Comparison of ENCODE assay signal across 10 cellular contexts in genomic region chr2:203697763-203698162, GRCh38. TPM values are rescaled to one million over a fixed set of nuclear protein-coding genes. Genes with fewer than 3 reads are reported as not detected.
DNase-seq lines count a peak whose midpoint lies in the region; TF ChIP-seq lines count a peak whose summit lies in the region.
"Not testable (repeated sequence)": the region's sequence is repeated elsewhere in the genome, so short reads cannot be mapped to it uniquely, and the experiment has no call there.
"Had no signal": no experiment of that assay in that cellular context is flagged by ENCODE, and none has a peak within 500 bp of the region (broad histone marks: within the 10 kb centered on the region; RNA-seq: fewer than 3 reads in every experiment).

No MANE protein-coding gene starts in this region.

- H3K9me3 ChIP-seq in Caco-2; MM.1S (replicated peaks; ENCODE audit: insufficient read depth, low read length); OCI-LY7 (ENCODE audit: low read length); neural cell (ENCODE audit: low read length): not testable (repeated sequence)

- POLR2A ChIA-PET in Caco-2 (lab: Charles Lee) (interaction anchor here (0.6 kb wide), 1 partner anchor 9 kb away, joined by 3 read pairs; the partner anchor contains the start of gene CD28), OCI-LY7 (lab: Charles Lee) (interaction anchor here (0.7 kb wide), 1 partner anchor 102 kb away, joined by 3 read pairs; no protein-coding TSS in a partner anchor)

- not testable (repeated sequence) for H3K36me3 Mint-ChIP-seq in Caco-2 (ENCODE audit: insufficient read depth, unreplicated experiment); activated naive CD8-positive, alpha-beta T cell

- not testable (repeated sequence) for TF ChIP-seq EP300 in neural cell (conservative IDR thresholded peaks at IDR 0.05; ENCODE audit: poor library complexity, severe bottlenecking)

- H4K20me1 ChIP-seq in MM.1S (ENCODE audit: insufficient read depth, low read length); OCI-LY7 (ENCODE audit: insufficient read depth, low read length); neural cell (ENCODE audit: insufficient read depth): not testable (repeated sequence)

- not testable (repeated sequence) for DNase-seq in Caco-2; MM.1S; OCI-LY7 (ENCODE audit: low spot score)

- H3F3A ChIP-seq in MM.1S (ENCODE audit: insufficient read depth, low read length), result peaks cover 20% of the 10 kb centered on the region
- not testable (repeated sequence) for H3F3A ChIP-seq in neural cell (ENCODE audit: insufficient read depth, low read length, poor library complexity, severe bottlenecking)

- intact Hi-C loops in Caco-2 (cut with micrococcal nuclease; ENCODE audit: unreplicated experiment), result loop anchor here (2.0 to 5.0 kb wide), 3 partner anchors 35 to 117 kb away; no protein-coding TSS in a partner anchor
- intact Hi-C loops in OCI-LY7 (cut with micrococcal nuclease; ENCODE audit: unreplicated experiment), result not testable (repeated sequence)

- H3K4me2 ChIP-seq in MM.1S (ENCODE audit: low read depth, low read length) (peak overlapping the region; percentile 59; the same call in 1 of the 2 replicates), OCI-LY7 (ENCODE audit: low read length) (peak overlapping the region; percentile 19; the same call in 1 of the 2 replicates)
- not testable (repeated sequence) for H3K4me2 ChIP-seq in neural cell (ENCODE audit: low read length)

- not testable (repeated sequence) for H3K27me3 ChIP-seq in Caco-2 (replicated peaks; ENCODE audit: control insufficient read depth, insufficient read depth, low read length); MM.1S (replicated peaks; ENCODE audit: insufficient read depth, low read length); neural cell (ENCODE audit: insufficient read depth, low read depth, low read length)

- TF ChIP-seq CTCF in Caco-2 (IDR thresholded peaks at IDR 0.05; ENCODE audit: insufficient read depth in 1 of 2, low read depth in 1 of 2, low read length in 1 of 2, severe bottlenecking in 1 of 2, unreplicated experiment in 1 of 2); MM.1S (IDR thresholded peaks at IDR 0.05; ENCODE audit: low read length); OCI-LY7 (conservative IDR thresholded peaks at IDR 0.05; ENCODE audit: low read length); neural cell (IDR thresholded peaks at IDR 0.05; ENCODE audit: poor library complexity, severe bottlenecking): not testable (repeated sequence)

- peaks cover 34% of the 10 kb centered on the region for H3K4me1 Mint-ChIP-seq in Caco-2 (ENCODE audit: low read depth, unreplicated experiment)
- H3K4me1 Mint-ChIP-seq in activated naive CD8-positive, alpha-beta T cell (ENCODE audit: low read depth), result not testable (repeated sequence)

- H3K9me2 ChIP-seq in MM.1S (replicated peaks; ENCODE audit: insufficient read depth, low read length); OCI-LY7 (ENCODE audit: insufficient read depth, low read length); neural cell (ENCODE audit: insufficient read depth, low read length): not testable (repeated sequence)

- H3K27ac ChIP-seq in MM.1S (ENCODE audit: low read length), result peak overlapping the region; percentile 70; the same call in 1 of the 2 replicates
- not testable (repeated sequence) for H3K27ac ChIP-seq in OCI-LY7 (ENCODE audit: low read depth, low read length, poor library complexity, severe bottlenecking)
- H3K27ac ChIP-seq in neural cell (ENCODE audit: low read length), result peak overlapping the region; percentile 70

- not testable (repeated sequence) for BruUV-seq in Caco-2 (replicated peaks; lab: Mats Ljungman, UMichigan); OCI-LY7 (replicated peaks; lab: Mats Ljungman, UMichigan)

- H3K27ac Mint-ChIP-seq in Caco-2 (ENCODE audit: unreplicated experiment), result peak overlapping the region; percentile 37
- peak overlapping the region; percentile 8 for H3K27ac Mint-ChIP-seq in activated naive CD8-positive, alpha-beta T cell

- H3K36me3 ChIP-seq in Caco-2 (ENCODE audit: control insufficient read depth, insufficient read depth, low read length); MM.1S (replicated peaks; ENCODE audit: insufficient read depth, low read length); OCI-LY7 (ENCODE audit: insufficient read depth, low read length); neural cell (ENCODE audit: insufficient read depth, low read length): not testable (repeated sequence)

- CTCF ChIA-PET in Caco-2 (lab: Charles Lee), result not testable (repeated sequence)
- CTCF ChIA-PET in OCI-LY7 (lab: Charles Lee; ENCODE audit: unreplicated experiment), result interaction anchor here (1.1 kb wide), 1 partner anchor 16 kb away, joined by 3 read pairs; no protein-coding TSS in a partner anchor

- H2AFZ ChIP-seq in MM.1S (ENCODE audit: low read length); OCI-LY7 (ENCODE audit: low read length); neural cell (ENCODE audit: low read depth, low read length): not testable (repeated sequence)

- not testable (repeated sequence) for TF ChIP-seq RAD21 in neural cell (conservative IDR thresholded peaks at IDR 0.05)

- not testable (repeated sequence) for H3K27me3 Mint-ChIP-seq in Caco-2 (ENCODE audit: insufficient read depth, unreplicated experiment); activated naive CD8-positive, alpha-beta T cell

- H3K79me2 ChIP-seq in MM.1S (ENCODE audit: low read length); OCI-LY7 (ENCODE audit: insufficient read depth, low read depth, low read length); neural cell (replicated peaks; ENCODE audit: insufficient read depth, low read length): not testable (repeated sequence)

- H3K9ac ChIP-seq in MM.1S (ENCODE audit: low read length); neural cell (ENCODE audit: low read length): not testable (repeated sequence)

- not testable (repeated sequence) for H3K9me3 Mint-ChIP-seq in Caco-2 (ENCODE audit: unreplicated experiment); activated naive CD8-positive, alpha-beta T cell (ENCODE audit: low read depth)

- not testable (repeated sequence) for H3K4me3 ChIP-seq in Caco-2 (ENCODE audit: low read depth, low read length); MM.1S (ENCODE audit: low read length); OCI-LY7 (ENCODE audit: low read depth, low read length, poor library complexity, severe bottlenecking); neural cell (ENCODE audit: low read length)

- peak overlapping the region; percentile 20 for H3K4me3 Mint-ChIP-seq in Caco-2 (ENCODE audit: unreplicated experiment)
- not testable (repeated sequence) for H3K4me3 Mint-ChIP-seq in activated naive CD8-positive, alpha-beta T cell

- H3K4me1 ChIP-seq in Caco-2 (peaks cover 56% of the 10 kb centered on the region), MM.1S (ENCODE audit: low read length) (peaks cover 37% of the 10 kb centered on the region), OCI-LY7 (ENCODE audit: insufficient read depth, low read length, poor library complexity, severe bottlenecking) (peaks cover 32% of the 10 kb centered on the region)

RNA-seq across cellular contexts. Expression of gene CD28, which starts 8.7 kb away (rescaled TPM):
- total RNA-seq in Caco-2 (2022) (0.30 and 0.84 TPM in 2 replicates), OCI-LY7 (2022) (22.3 and 44.6 TPM in 2 replicates)
- 0.49 and 0.92 TPM in 2 replicates for total RNA-seq in OCI-LY7 (2014; rRNA removed; shearing (Covaris generic))
- polyA plus RNA-seq in neural cell, result not detected in 2 replicates
- not detected in 2 replicates for polyA minus RNA-seq in neural cell
- total RNA-seq: A172, Daoy, G401 had no signal
- polyA plus RNA-seq: A549, BJ had no signal
